ENCODE assay signal across 31 cellular contexts in genomic region chr14:66066991-66067788, GRCh38.
DNase-seq lines count a peak whose midpoint lies in the region; FAIRE-seq and TF ChIP-seq lines count a peak whose summit lies in the region.
"Had no signal": no experiment of that assay in that cellular context is flagged by ENCODE, and none has a peak within 500 bp of the region (broad histone marks: within the 10 kb centered on the region; RNA-seq: fewer than 3 reads in every experiment).

No MANE protein-coding gene starts in this region.

- no peak overlapping the region for H3K4me3 Mint-ChIP-seq in Calu3 (ENCODE audit: low read depth, unreplicated experiment)
- H3K4me3 Mint-ChIP-seq: activated B cell treated with CpG ODN at 0.5 μM for 24 hours; stimulated activated naive CD8-positive, alpha-beta T cell treated with anti-CD3 and anti-CD28 coated beads, Interleukin-15, amount 100 ng/mL, for 72 hours; type B pancreatic cell had no signal

- H3K4me1 Mint-ChIP-seq in Calu3 (ENCODE audit: low read depth, unreplicated experiment), result no peaks in the 10 kb centered on the region
- H3K4me1 Mint-ChIP-seq: activated B cell treated with CpG ODN at 0.5 μM for 24 hours had no signal

- no TSS peak for BruUV-seq in Calu3 (replicated peaks; lab: Mats Ljungman, UMichigan)

- no peak overlapping the region for H3K4me3 ChIP-seq in tibial nerve
- H3K4me3 ChIP-seq: heart left ventricle, PC-9 had no signal

- DNase-seq in DMS79 treated with DMSO at 0.1 percent for 48 hours (lab: John Stamatoyannopoulos, UW) (peak; percentile 56), DMS79 (lab: John Stamatoyannopoulos, UW) (no peak), HTR-8/SVneo (ENCODE audit: insufficient read length, low spot score) (no peak), NCI-H526 (lab: John Stamatoyannopoulos, UW) (peak; percentile 10 to 35), fibroblast of the conjunctiva (ENCODE audit: low read depth) (peak; percentile 30), tibial nerve (ENCODE audit: low spot score in 2 of 2) (no peak), GM19238 (ENCODE audit: insufficient read length, low spot score) (no peak), Calu3 (no peak)
- DNase-seq: 8988T; activated B cell treated with CpG ODN at 0.5 μM for 24 hours; activated CD4-positive, alpha-beta T cell treated with anti-CD3 and anti-CD28 coated beads, Interleukin-2, amount 50 U/mL, for 4 hours; activated naive CD4-positive, alpha-beta T cell treated with anti-CD3 and anti-CD28 coated beads, Interleukin-2, amount 50 U/mL, for 16 hours; anterior cingulate cortex; BE2C; central memory CD4-positive, alpha-beta T cell; dermis blood vessel endothelial cell; foreskin fibroblast; heart left ventricle; mammary epithelial cell; NCI-H1048; NCI-H2081 treated with DMSO at 0.1 percent for 48 hours; NCI-H82; PC-9; SHP77 treated with DMSO at 0.1 percent for 48 hours; stimulated activated naive CD8-positive, alpha-beta T cell treated with anti-CD3 and anti-CD28 coated beads, Interleukin-15, amount 100 ng/mL, for 72 hours; SW 1271 had no signal

- intact Hi-C loops in Calu3 (cut with micrococcal nuclease; ENCODE audit: unreplicated experiment), result loop anchor here (5.0 kb wide), 1 partner anchor 650 kb away; no protein-coding TSS in a partner anchor

- no peaks in the 10 kb centered on the region for H3K36me3 Mint-ChIP-seq in Calu3 (ENCODE audit: insufficient read depth, unreplicated experiment)
- H3K36me3 Mint-ChIP-seq: type B pancreatic cell had no signal

- H3K4me1 ChIP-seq in tibial nerve, result peaks cover 0 to 3% (median 0%) of the 10 kb centered on the region in 4 donors
- H3K4me1 ChIP-seq: BE2C, heart left ventricle had no signal

- H3K27ac Mint-ChIP-seq in Calu3 (ENCODE audit: unreplicated experiment), result no peak overlapping the region
- H3K27ac Mint-ChIP-seq: activated B cell treated with CpG ODN at 0.5 μM for 24 hours, progenitor cell of endocrine pancreas, type B pancreatic cell had no signal

- no peaks in the 10 kb centered on the region for H3K36me3 ChIP-seq in tibial nerve
- H3K36me3 ChIP-seq: BE2C, heart left ventricle had no signal

- FAIRE-seq in HTR-8/SVneo (lab: Jason Lieb, UNC), result peak; percentile 88
- FAIRE-seq: GM12891, H54 had no signal

- no peak for TF ChIP-seq CTCF in tibial nerve (IDR thresholded peaks at IDR 0.05)
- no peak for TF ChIP-seq CTCF in Calu3 (IDR thresholded peaks at IDR 0.05; ENCODE audit: unreplicated experiment)

- no peak for TF ChIP-seq POLR2A in tibial nerve (IDR thresholded peaks at IDR 0.05)

- H3K9me3 Mint-ChIP-seq in Calu3 (ENCODE audit: low read depth, unreplicated experiment), result no peaks in the 10 kb centered on the region
- H3K9me3 Mint-ChIP-seq: activated B cell treated with CpG ODN at 0.5 μM for 24 hours; stimulated activated naive CD8-positive, alpha-beta T cell treated with anti-CD3 and anti-CD28 coated beads, Interleukin-15, amount 100 ng/mL, for 72 hours; type B pancreatic cell had no signal

- no peak overlapping the region for H3K27ac ChIP-seq in tibial nerve
- H3K27ac ChIP-seq: heart left ventricle, HL-60, PC-9 had no signal

- TF ChIP-seq EP300 in tibial nerve (IDR thresholded peaks at IDR 0.05), result no peak

- peaks cover 49% of the 10 kb centered on the region for H3K27me3 Mint-ChIP-seq in Calu3 (ENCODE audit: unreplicated experiment)

- no peaks in the 10 kb centered on the region for H3K27me3 ChIP-seq in tibial nerve
- H3K27me3 ChIP-seq: BE2C had no signal

- 83 to 87% methylated on average over 9 of the region's 9 CpGs for WGBS in tibial nerve, 2 donors

- CTCF ChIA-PET in Calu3 (lab: Charles Lee), result no interaction called here

- no peaks in the 10 kb centered on the region for H3K9me3 ChIP-seq in tibial nerve
- H3K9me3 ChIP-seq: BE2C, heart left ventricle had no signal

Comparison
In these comparisons a context has a peak if more than half of its experiments do, and no peak if none do; other contexts are left out.
1. DNase-seq: peak in DMS79 treated with DMSO at 0.1 percent for 48 hours (single experiment), NCI-H526 (2 of 2) and fibroblast of the conjunctiva (single experiment); none in DMS79 (single experiment), HTR-8/SVneo (single experiment), tibial nerve (0 of 2), GM19238 (single experiment) and Calu3 (single experiment).